Comparison of ENCODE assay signal across 10 cellular contexts in the genomic region with DNA sequence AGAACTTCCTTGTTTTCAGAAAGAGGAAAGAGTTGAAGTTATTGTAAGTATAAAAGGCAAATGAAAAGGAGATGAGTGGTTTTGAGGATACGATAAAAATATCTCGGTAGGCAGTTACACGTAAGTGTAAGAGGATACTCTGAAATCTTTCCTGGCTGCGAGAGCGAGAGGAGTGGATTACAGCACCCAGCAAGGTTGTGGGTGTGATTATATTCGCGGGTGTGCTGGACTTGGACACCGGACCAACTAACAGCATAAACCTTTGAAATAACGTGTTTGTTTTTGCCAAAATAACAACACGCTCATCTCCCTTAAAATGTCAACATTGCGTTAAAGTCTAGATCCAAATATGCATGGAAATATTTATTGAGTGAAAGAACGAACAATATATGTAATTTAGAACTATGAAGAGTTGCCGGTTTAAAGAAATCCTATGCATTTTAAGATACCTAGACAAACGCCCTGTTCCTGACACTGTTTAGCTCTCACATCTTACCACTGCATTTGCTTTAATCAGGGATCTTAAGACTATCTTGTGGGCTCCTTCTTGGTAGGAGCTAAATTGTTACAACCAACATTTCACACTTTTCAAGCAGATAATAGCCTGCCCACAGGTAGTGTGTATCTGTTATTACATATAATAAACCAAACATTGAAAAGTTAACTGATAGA.
A peak's percentile ranks its signal among the peaks of the same experiment; 100 is the strongest.
DNase-seq lines count a peak whose midpoint lies in the region; ATAC-seq and TF ChIP-seq lines count a peak whose summit lies in the region.
"Had no signal": no experiment of that assay in that cellular context is flagged by ENCODE, and none has a peak within 500 bp of the region (broad histone marks: within the 10 kb centered on the region; RNA-seq: fewer than 3 reads in every experiment).

No MANE protein-coding gene starts in this region.

- no peak for TF ChIP-seq CTCF in 22Rv1 (IDR thresholded peaks at IDR 0.05)
- TF ChIP-seq CTCF in esophagus muscularis mucosa (IDR thresholded peaks at IDR 0.05), result no peak

- H3K4me1 Mint-ChIP-seq in activated T-helper 17 cell treated with anti-CD3 and anti-CD28 coated beads, Interleukin-2, amount 50 U/mL, for 72 hours, result no peaks in the 10 kb centered on the region

- intact Hi-C loops in esophagus muscularis mucosa (cut with DNase I), result no loop called here

- no peaks in the 10 kb centered on the region for H3K9me3 Mint-ChIP-seq in activated T-helper 17 cell treated with anti-CD3 and anti-CD28 coated beads, Interleukin-2, amount 50 U/mL, for 72 hours

- H3K36me3 Mint-ChIP-seq in activated T-helper 17 cell treated with anti-CD3 and anti-CD28 coated beads, Interleukin-2, amount 50 U/mL, for 72 hours (ENCODE audit: low read depth), result no peaks in the 10 kb centered on the region

- no peak overlapping the region for H3K4me3 Mint-ChIP-seq in activated T-helper 17 cell treated with anti-CD3 and anti-CD28 coated beads, Interleukin-2, amount 50 U/mL, for 72 hours

- DNase-seq in NCI-H226 (peak; percentile 47), esophagus muscularis mucosa (ENCODE audit: extremely low spot score) (no peak), myocyte (ENCODE audit: low read depth) (peak; percentile 79), globus pallidus (ENCODE audit: low spot score) (no peak)

- H3K27ac ChIP-seq in 22Rv1, result peak overlapping the region; percentile 51
- H3K27ac ChIP-seq in esophagus muscularis mucosa (replicated peaks in 1 of 4), result peak overlapping the region in 3 of 4 donors; percentile 1 to 40 (median 39)
- H3K27ac ChIP-seq: BLaER1, neutrophil had no signal

- no peak for TF ChIP-seq POLR2A in esophagus muscularis mucosa (IDR thresholded peaks at IDR 0.05; ENCODE audit: low read depth)

- H3K36me3 ChIP-seq in esophagus muscularis mucosa, result no peaks in the 10 kb centered on the region
- H3K36me3 ChIP-seq: BLaER1, neutrophil had no signal

- H3K27me3 Mint-ChIP-seq in activated T-helper 17 cell treated with anti-CD3 and anti-CD28 coated beads, Interleukin-2, amount 50 U/mL, for 72 hours, result no peaks in the 10 kb centered on the region

- no peaks in the 10 kb centered on the region for H3K9me3 ChIP-seq in esophagus muscularis mucosa
- H3K9me3 ChIP-seq: BLaER1, neutrophil had no signal

- H3K4me3 ChIP-seq in esophagus muscularis mucosa, result no peak overlapping the region
- H3K4me3 ChIP-seq: BLaER1 had no signal

- ATAC-seq in activated T-helper 17 cell treated with anti-CD3 and anti-CD28 coated beads, Interleukin-2, amount 50 U/mL, for 72 hours (replicated peaks), result no peak
- ATAC-seq in GM18519 (IDR thresholded peaks at IDR 0.05; ENCODE audit: low FRiP score, unreplicated experiment), result no peak
- ATAC-seq in GM18517 (IDR thresholded peaks at IDR 0.05; ENCODE audit: unreplicated experiment), result no peak

- no peak overlapping the region for H3K27ac Mint-ChIP-seq in activated T-helper 17 cell treated with anti-CD3 and anti-CD28 coated beads, Interleukin-2, amount 50 U/mL, for 72 hours

- 56% methylated on average over 14 of the region's 14 CpGs for WGBS in esophagus muscularis mucosa

- peaks cover 4 to 10% (median 9%) of the 10 kb centered on the region in 4 donors for H3K4me1 ChIP-seq in esophagus muscularis mucosa
- H3K4me1 ChIP-seq: BLaER1 had no signal

- no peak for TF ChIP-seq EP300 in esophagus muscularis mucosa (IDR thresholded peaks at IDR 0.05)

- no peaks in the 10 kb centered on the region for H3K27me3 ChIP-seq in esophagus muscularis mucosa
- H3K27me3 ChIP-seq: BLaER1, neutrophil had no signal

Comparison
In these comparisons a context has a peak if more than half of its experiments do, and no peak if none do; other contexts are left out.
1. DNase-seq: peak in NCI-H226 (single experiment) and myocyte (single experiment); none in esophagus muscularis mucosa (single experiment) and globus pallidus (single experiment).